In the genomic region with DNA sequence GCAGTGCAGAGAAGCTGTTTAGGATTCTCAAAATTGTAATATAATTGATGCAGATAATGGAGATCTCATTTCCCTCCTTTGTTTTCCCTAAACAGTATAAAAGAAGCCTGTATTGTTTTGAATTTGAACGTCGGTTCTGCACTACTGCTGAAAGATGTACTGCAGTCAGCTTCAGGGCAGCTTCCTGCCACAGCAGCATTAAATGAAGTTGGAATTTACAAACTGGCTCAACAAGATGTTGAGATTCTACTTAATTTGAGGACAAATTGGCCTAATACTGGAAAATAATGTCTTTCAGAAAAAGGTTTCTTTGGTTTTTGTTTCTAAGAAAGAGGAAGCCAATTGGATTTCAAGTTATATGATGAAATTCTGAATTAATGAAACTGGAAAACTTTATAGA, we compare ENCODE assay signal across 32 cellular contexts. TPM values are rescaled to one million over a fixed set of nuclear protein-coding genes. Genes with fewer than 3 reads are reported as not detected.
"Had no signal": no experiment of that assay in that cellular context is flagged by ENCODE, and none has a peak within 500 bp of the region (broad histone marks: within the 10 kb centered on the region; RNA-seq: fewer than 3 reads in every experiment).

No MANE protein-coding gene starts in this region.

- H3K9me3 ChIP-seq: esophagus muscularis mucosa, gastrocnemius medialis had no signal

- H3K4me3 Mint-ChIP-seq: activated CD4-positive, alpha-beta memory T cell treated with anti-CD3 and anti-CD28 coated beads, Interleukin-2, amount 10 ng/mL, durations not matched to agents 7 days and 5 days; activated CD4-positive, alpha-beta T cell treated with anti-CD3 and anti-CD28 coated beads for 36 hours; activated CD4-positive, alpha-beta T cell treated with anti-CD3 and anti-CD28 coated beads, Interleukin-2, amount 10 ng/mL, durations not matched to agents 24 days and 14 days; activated naive CD4-positive, alpha-beta T cell treated with anti-CD3 and anti-CD28 coated beads, Interleukin-2, amount 10 ng/mL, durations not matched to agents 7 days and 5 days; activated naive CD8-positive, alpha-beta T cell treated with anti-CD3 and anti-CD28 coated beads, Interleukin-2, amount 10 ng/mL, durations not matched to agents 7 days and 5 days; activated T-cell treated with anti-CD3 and anti-CD28 coated beads, Interleukin-2, amount 50 U/mL, for 24 hours; activated T-cell treated with anti-CD3 and anti-CD28 coated beads, Interleukin-2, amount 50 U/mL, for 72 hours; central memory CD8-positive, alpha-beta T cell; dendritic cell treated with granulocyte-macrophage colony-stimulating factor and Interleukin-4, amounts not matched to agents 40 ng/mL and 50 ng/mL, for 4 days; endodermal cell had no signal

- ATAC-seq: activated CD4-positive, alpha-beta T cell treated with anti-CD3 and anti-CD28 coated beads for 36 hours; activated naive CD4-positive, alpha-beta T cell treated with anti-CD3 and anti-CD28 coated beads, Interleukin-2, amount 50 U/mL, for 72 hours; activated T-cell treated with anti-CD3 and anti-CD28 coated beads, Interleukin-2, amount 50 U/mL, for 72 hours; foreskin keratinocyte; gastrocnemius medialis had no signal

- H3K4me1 Mint-ChIP-seq: activated CD4-positive, alpha-beta memory T cell treated with anti-CD3 and anti-CD28 coated beads, Interleukin-2, amount 10 ng/mL, durations not matched to agents 7 days and 5 days; activated CD4-positive, alpha-beta T cell treated with anti-CD3 and anti-CD28 coated beads for 36 hours; activated CD4-positive, alpha-beta T cell treated with anti-CD3 and anti-CD28 coated beads, Interleukin-2, amount 10 ng/mL, durations not matched to agents 24 days and 14 days; activated naive CD4-positive, alpha-beta T cell treated with anti-CD3 and anti-CD28 coated beads, Interleukin-2, amount 10 ng/mL, durations not matched to agents 7 days and 5 days; activated naive CD8-positive, alpha-beta T cell treated with anti-CD3 and anti-CD28 coated beads, Interleukin-2, amount 10 ng/mL, durations not matched to agents 7 days and 5 days; central memory CD8-positive, alpha-beta T cell; endodermal cell had no signal

- H3K27me3 Mint-ChIP-seq: activated CD4-positive, alpha-beta memory T cell treated with anti-CD3 and anti-CD28 coated beads, Interleukin-2, amount 10 ng/mL, durations not matched to agents 7 days and 5 days; activated CD4-positive, alpha-beta T cell treated with anti-CD3 and anti-CD28 coated beads for 36 hours; activated CD4-positive, alpha-beta T cell treated with anti-CD3 and anti-CD28 coated beads, Interleukin-2, amount 10 ng/mL, durations not matched to agents 24 days and 14 days; activated naive CD4-positive, alpha-beta T cell treated with anti-CD3 and anti-CD28 coated beads, Interleukin-2, amount 10 ng/mL, durations not matched to agents 7 days and 5 days; activated naive CD8-positive, alpha-beta T cell treated with anti-CD3 and anti-CD28 coated beads, Interleukin-2, amount 10 ng/mL, durations not matched to agents 7 days and 5 days; activated T-cell treated with anti-CD3 and anti-CD28 coated beads, Interleukin-2, amount 50 U/mL, for 24 hours; central memory CD8-positive, alpha-beta T cell; dendritic cell treated with granulocyte-macrophage colony-stimulating factor and Interleukin-4, amounts not matched to agents 40 ng/mL and 50 ng/mL, for 4 days had no signal

- H3K9me3 Mint-ChIP-seq: activated CD4-positive, alpha-beta memory T cell treated with anti-CD3 and anti-CD28 coated beads, Interleukin-2, amount 10 ng/mL, durations not matched to agents 7 days and 5 days; activated CD4-positive, alpha-beta T cell treated with anti-CD3 and anti-CD28 coated beads, Interleukin-2, amount 10 ng/mL, durations not matched to agents 24 days and 14 days; activated naive CD4-positive, alpha-beta T cell treated with anti-CD3 and anti-CD28 coated beads, Interleukin-2, amount 10 ng/mL, durations not matched to agents 7 days and 5 days; activated naive CD4-positive, alpha-beta T cell treated with anti-CD3 and anti-CD28 coated beads, Interleukin-2, amount 50 U/mL, for 72 hours; activated naive CD8-positive, alpha-beta T cell treated with anti-CD3 and anti-CD28 coated beads, Interleukin-2, amount 10 ng/mL, durations not matched to agents 7 days and 5 days; activated T-cell treated with anti-CD3 and anti-CD28 coated beads, Interleukin-2, amount 50 U/mL, for 24 hours; activated T-cell treated with anti-CD3 and anti-CD28 coated beads, Interleukin-2, amount 50 U/mL, for 72 hours; central memory CD8-positive, alpha-beta T cell; dendritic cell treated with granulocyte-macrophage colony-stimulating factor and Interleukin-4, amounts not matched to agents 40 ng/mL and 50 ng/mL, for 4 days; endodermal cell had no signal

- H3K27me3 ChIP-seq: brain microvascular endothelial cell, esophagus muscularis mucosa, foreskin keratinocyte, gastrocnemius medialis had no signal

- H3K4me3 ChIP-seq: coronary artery, esophagus muscularis mucosa, gastrocnemius medialis had no signal

- H3K4me1 ChIP-seq: esophagus muscularis mucosa, foreskin keratinocyte, gastrocnemius medialis had no signal

- H3K27ac ChIP-seq: brain microvascular endothelial cell, coronary artery, esophagus muscularis mucosa, foreskin keratinocyte, gastrocnemius medialis had no signal

- DNase-seq: activated CD4-positive, alpha-beta memory T cell treated with anti-CD3 and anti-CD28 coated beads, Interleukin-2, amount 10 ng/mL, durations not matched to agents 7 days and 5 days; activated CD4-positive, alpha-beta T cell treated with anti-CD3 and anti-CD28 coated beads for 36 hours; activated CD4-positive, alpha-beta T cell treated with anti-CD3 and anti-CD28 coated beads, Interleukin-2, amount 10 ng/mL, durations not matched to agents 24 days and 14 days; activated CD4-positive, alpha-beta T cell treated with anti-CD3 and anti-CD28 coated beads, Interleukin-2, amount 50 U/mL, for 4 hours; activated CD4-positive, CD25-positive, alpha-beta regulatory T cell; activated CD4-positive, CD25-positive, alpha-beta regulatory T cell treated with anti-CD3 and anti-CD28 coated beads, Interleukin-2, amount 50 U/mL, for 72 hours; activated CD8-positive, alpha-beta memory T cell treated with anti-CD3 and anti-CD28 coated beads, Interleukin-2, amount 50 U/mL, for 48 hours; activated gamma-delta T cell; activated naive CD4-positive, alpha-beta T cell; activated naive CD4-positive, alpha-beta T cell treated with anti-CD3 and anti-CD28 coated beads, Interleukin-2, amount 10 ng/mL, durations not matched to agents 7 days and 5 days; activated naive CD8-positive, alpha-beta T cell treated with anti-CD3 and anti-CD28 coated beads, Interleukin-2, amount 10 ng/mL, durations not matched to agents 7 days and 5 days; activated T-cell treated with anti-CD3 and anti-CD28 coated beads for 4 hours; activated T-cell treated with anti-CD3 and anti-CD28 coated beads, Interleukin-2, amount 50 U/mL, for 24 hours; activated T-cell treated with anti-CD3 and anti-CD28 coated beads, Interleukin-2, amount 50 U/mL, for 72 hours; anterior cingulate cortex; brain microvascular endothelial cell; effector memory CD4-positive, alpha-beta T cell; endodermal cell; erythroblast; foreskin keratinocyte; gastrocnemius medialis; T-helper 2 cell had no signal

- FAIRE-seq: astrocyte, bronchial epithelial cell had no signal

- H3K27ac Mint-ChIP-seq: activated CD4-positive, alpha-beta memory T cell treated with anti-CD3 and anti-CD28 coated beads, Interleukin-2, amount 10 ng/mL, durations not matched to agents 7 days and 5 days; activated CD4-positive, alpha-beta T cell treated with anti-CD3 and anti-CD28 coated beads for 36 hours; activated CD4-positive, alpha-beta T cell treated with anti-CD3 and anti-CD28 coated beads, Interleukin-2, amount 10 ng/mL, durations not matched to agents 24 days and 14 days; activated naive CD4-positive, alpha-beta T cell treated with anti-CD3 and anti-CD28 coated beads, Interleukin-2, amount 10 ng/mL, durations not matched to agents 7 days and 5 days; activated naive CD8-positive, alpha-beta T cell treated with anti-CD3 and anti-CD28 coated beads, Interleukin-2, amount 10 ng/mL, durations not matched to agents 7 days and 5 days; dendritic cell treated with granulocyte-macrophage colony-stimulating factor and Interleukin-4, amounts not matched to agents 40 ng/mL and 50 ng/mL, for 4 days; endodermal cell had no signal

RNA-seq across cellular contexts. Expression of gene EFCAB10, which starts 14.3 kb away (rescaled TPM):
- total RNA-seq: activated CD4-positive, alpha-beta memory T cell treated with anti-CD3 and anti-CD28 coated beads, Interleukin-2, amount 10 ng/mL, durations not matched to agents 7 days and 5 days; activated CD4-positive, alpha-beta T cell treated with anti-CD3 and anti-CD28 coated beads for 36 hours; activated CD4-positive, alpha-beta T cell treated with anti-CD3 and anti-CD28 coated beads, Interleukin-2, amount 10 ng/mL, durations not matched to agents 24 days and 14 days; activated naive CD4-positive, alpha-beta T cell treated with anti-CD3 and anti-CD28 coated beads, Interleukin-2, amount 50 U/mL, for 72 hours; activated naive CD8-positive, alpha-beta T cell treated with anti-CD3 and anti-CD28 coated beads, Interleukin-2, amount 10 ng/mL, durations not matched to agents 7 days and 5 days; activated T-cell treated with anti-CD3 and anti-CD28 coated beads, Interleukin-2, amount 50 U/mL, for 72 hours; cardiac septum; esophagus muscularis mucosa; gastrocnemius medialis; glomerular endothelial cell; T-helper 1 cell treated with Interleukin-12 subunit alpha and Interleukin-12 subunit beta and Interleukin-4 antibody, amounts not matched to agents 30 ng/mL and 1 ng/mL, for 36 hours had no signal
- polyA plus RNA-seq: foreskin keratinocyte had no signal
